ENCODE assay signal across 25 cellular contexts in genomic region chr1:233359431-233359830, GRCh38. TPM values are rescaled to one million over a fixed set of nuclear protein-coding genes. Genes with fewer than 3 reads are reported as not detected.
DNase-seq lines count a peak whose midpoint lies in the region; ATAC-seq, FAIRE-seq and TF ChIP-seq lines count a peak whose summit lies in the region.
"Had no signal": no experiment of that assay in that cellular context is flagged by ENCODE, and none has a peak within 500 bp of the region (broad histone marks: within the 10 kb centered on the region; RNA-seq: fewer than 3 reads in every experiment).

No MANE protein-coding gene starts in this region.

- FAIRE-seq in kidney (lab: Jason Lieb, UNC), result peak; percentile 94
- FAIRE-seq: GM19239 had no signal

- H3K9ac ChIP-seq in kidney (ENCODE audit: low read length in 2 of 2), result no peak overlapping the region

- H3K4me3 ChIP-seq in kidney (ENCODE audit: low read length in 2 of 2) (peak overlapping the region in 1 of 2 donors; percentile 10), mucosa of descending colon (no peak overlapping the region)
- H3K4me3 ChIP-seq: esophagus muscularis mucosa, gastrocnemius medialis, right atrium auricular region had no signal

- peak overlapping the region; percentile 20 to 52 for H3K27ac ChIP-seq in kidney (ENCODE audit: low read depth in 2 of 2, low read length in 2 of 2)
- H3K27ac ChIP-seq: esophagus muscularis mucosa, gastrocnemius medialis, right atrium auricular region had no signal

- peak; percentile 94 for ATAC-seq in mucosa of descending colon
- no peak for ATAC-seq in HG02610 (IDR thresholded peaks at IDR 0.05; ENCODE audit: unreplicated experiment)
- ATAC-seq: activated CD4-positive, CD25-positive, alpha-beta regulatory T cell treated with anti-CD3 and anti-CD28 coated beads, Interleukin-2, amount 50 U/mL, for 24 hours; activated CD8-positive, alpha-beta T cell treated with anti-CD3 and anti-CD28 coated beads, Interleukin-2, amount 10 ng/mL, durations not matched to agents 7 days and 5 days; activated T-cell treated with anti-CD3 and anti-CD28 coated beads, Interleukin-2, amount 50 U/mL, for 4 hours; gastrocnemius medialis had no signal

- intact Hi-C loops in kidney (cut with DNase I) (no loop called here), mucosa of descending colon (cut with DNase I, micrococcal nuclease) (no loop called here)

- H3K4me1 ChIP-seq in kidney (ENCODE audit: control insufficient read depth in 1 of 2, insufficient read depth in 1 of 2, low read depth in 1 of 2, low read length in 2 of 2), result peaks cover 7 to 30% of the 10 kb centered on the region in 2 donors
- H3K4me1 ChIP-seq in mucosa of descending colon (ENCODE audit: low read depth), result no peaks in the 10 kb centered on the region
- H3K4me1 ChIP-seq: esophagus muscularis mucosa, gastrocnemius medialis, right atrium auricular region had no signal

- peaks cover 0 to 4% of the 10 kb centered on the region in 2 donors for H3K36me3 ChIP-seq in kidney (ENCODE audit: control insufficient read depth in 1 of 2, insufficient read depth in 2 of 2, low read length in 2 of 2)
- H3K36me3 ChIP-seq in mucosa of descending colon (ENCODE audit: low read depth), result no peaks in the 10 kb centered on the region
- H3K36me3 ChIP-seq: esophagus muscularis mucosa, gastrocnemius medialis, right atrium auricular region had no signal

- no peak for TF ChIP-seq CTCF in kidney (IDR thresholded peaks at IDR 0.05; ENCODE audit: borderline replicate concordance, extremely low read depth, insufficient read depth)
- no peak for TF ChIP-seq CTCF in mucosa of descending colon (IDR thresholded peaks at IDR 0.05)

- no peaks in the 10 kb centered on the region for H3K9me3 ChIP-seq in kidney (ENCODE audit: control insufficient read depth in 1 of 2, low read length in 2 of 2)
- H3K9me3 ChIP-seq in mucosa of descending colon, result no peaks in the 10 kb centered on the region
- H3K9me3 ChIP-seq: esophagus muscularis mucosa, gastrocnemius medialis, right atrium auricular region had no signal

- DNase-seq in COLO668 (lab: John Stamatoyannopoulos, UW; ENCODE audit: unreplicated experiment) (peak; percentile 85), HuH-7.5 (ENCODE audit: low spot score) (peak; percentile 41), kidney (no peak), mucosa of descending colon (peak in 2 of 3 donors; percentile 59 to 66), KG1 (lab: John Stamatoyannopoulos, UW) (no peak), putamen (ENCODE audit: low spot score) (no peak), cerebellar cortex (ENCODE audit: low spot score) (no peak)
- DNase-seq: activated CD8-positive, alpha-beta T cell treated with anti-CD3 and anti-CD28 coated beads, Interleukin-2, amount 10 ng/mL, durations not matched to agents 7 days and 5 days; activated naive CD4-positive, alpha-beta T cell treated with anti-CD3 and anti-CD28 coated beads, Interleukin-2, amount 10 ng/mL, durations not matched to agents 7 days and 5 days; activated T-cell treated with anti-CD3 and anti-CD28 coated beads, Interleukin-2, amount 50 U/mL, for 4 hours; anterior cingulate cortex; C1 segment of cervical spinal cord; central memory CD4-positive, alpha-beta T cell; DMS153; effector CD8-positive, alpha-beta T cell; gastrocnemius medialis; GOT3; left cardiac atrium; NCI-H1105; NCI-H510A treated with DMSO at 0.1 percent for 48 hours had no signal

RNA-seq across cellular contexts. Expression of gene MAP3K21, which starts 31.9 kb away (rescaled TPM):
- 21.6 TPM for total RNA-seq in kidney
- polyA plus RNA-seq in kidney (ENCODE audit: insufficient read depth, low read depth, low replicate concordance), result 7.4 TPM
- 10 to 100 TPM in 2 of 3 donors, 1 to 10 TPM in 1; 8.3 to 21.1 (median 12.6) TPM for total RNA-seq in mucosa of descending colon

Comparison
In these comparisons a context has a peak if more than half of its experiments do, and no peak if none do; other contexts are left out.
1. DNase-seq: peak in COLO668 (single experiment), HuH-7.5 (single experiment) and mucosa of descending colon (2 of 3); none in kidney (single experiment), KG1 (single experiment), putamen (single experiment) and cerebellar cortex (single experiment).